Comparison of ENCODE assay signal across 1 cellular context in the genomic region with DNA sequence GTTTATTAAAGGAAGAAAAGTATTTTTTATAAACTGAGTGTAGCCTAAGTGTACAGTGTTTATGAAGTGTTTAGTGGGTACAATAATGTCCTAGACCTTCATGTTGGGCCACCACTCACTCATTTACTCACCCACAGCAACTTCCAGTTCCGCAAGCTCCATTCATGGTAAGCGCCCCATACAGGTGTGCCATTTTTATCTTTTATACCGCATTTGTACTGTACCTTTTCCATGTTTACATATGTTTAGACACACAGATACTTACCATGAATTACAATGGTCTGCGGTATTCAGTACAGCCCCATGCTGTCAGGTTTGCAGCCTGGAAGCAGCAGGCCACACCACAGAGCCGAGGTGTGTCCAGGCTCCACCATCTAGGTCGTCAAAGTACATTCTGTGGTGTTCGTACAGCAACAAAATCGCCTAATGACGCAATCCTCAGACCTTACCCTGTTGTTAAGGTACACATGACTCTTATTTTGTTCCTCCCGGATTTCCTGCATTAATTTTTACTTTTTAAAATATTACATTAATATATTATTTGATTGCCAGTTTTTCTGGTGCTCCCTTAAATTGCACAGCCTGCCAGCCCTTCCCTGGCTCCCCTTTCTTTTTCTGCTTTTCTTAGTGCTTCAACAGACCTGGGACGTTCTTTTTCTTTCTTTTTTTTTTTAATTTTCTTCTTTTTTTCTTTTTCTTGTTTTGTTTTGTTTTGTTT.
TF ChIP-seq lines count a peak whose summit lies in the region.

No MANE protein-coding gene starts in this region.

TF ChIP-seq in K562, 482 proteins besides CTCF, POLR2A, EP300 and RAD21 (continued from another document and continues in another):
- TF ChIP-seq PRDM10 (IDR thresholded peaks at IDR 0.05; ENCODE audit: partially characterized antibody) = peak; percentile 18
- TF ChIP-seq MYNN (IDR thresholded peaks at IDR 0.05) = peak; percentile 83
- TF ChIP-seq MYNN (CRISPR knock-in tag; IDR thresholded peaks at IDR 0.05) = no peak
- TF ChIP-seq MAFG (tag; conservative IDR thresholded peaks at IDR 0.05) = no peak
- TF ChIP-seq ZNF133 (CRISPR knock-in tag; IDR thresholded peaks at IDR 0.05) = no peak
- no peak for TF ChIP-seq HMG20A (CRISPR knock-in tag; conservative IDR thresholded peaks at IDR 0.05)
- no peak for TF ChIP-seq FIP1L1 (IDR thresholded peaks at IDR 0.05; ENCODE audit: low read depth, low read length, poor library complexity, severe bottlenecking)
- TF ChIP-seq, protein P1, sequence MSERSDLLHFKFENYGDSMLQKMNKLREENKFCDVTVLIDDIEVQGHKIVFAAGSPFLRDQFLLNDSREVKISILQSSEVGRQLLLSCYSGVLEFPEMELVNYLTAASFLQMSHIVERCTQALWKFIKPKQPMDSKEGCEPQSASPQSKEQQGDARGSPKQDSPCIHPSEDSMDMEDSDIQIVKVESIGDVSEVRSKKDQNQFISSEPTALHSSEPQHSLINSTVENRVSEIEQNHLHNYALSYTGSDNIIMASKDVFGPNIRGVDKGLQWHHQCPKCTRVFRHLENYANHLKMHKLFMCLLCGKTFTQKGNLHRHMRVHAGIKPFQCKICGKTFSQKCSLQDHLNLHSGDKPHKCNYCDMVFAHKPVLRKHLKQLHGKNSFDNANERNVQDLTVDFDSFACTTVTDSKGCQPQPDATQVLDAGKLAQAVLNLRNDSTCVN (CRISPR knock-in tag; IDR thresholded peaks at IDR 0.05) = peak; percentile 73
- TF ChIP-seq RBM25 (IDR thresholded peaks at IDR 0.05; ENCODE audit: low read depth, low read length, severe bottlenecking) = no peak
- TF ChIP-seq UBTF (IDR thresholded peaks at IDR 0.05; ENCODE audit: borderline replicate concordance in 1 of 2, low read depth in 2 of 2, low read length in 2 of 2) = no peak
- TF ChIP-seq MGA (IDR thresholded peaks at IDR 0.05) = peak; percentile 43; the same call in 1 of the 2 replicates
- TF ChIP-seq GTF2E2 (tag; IDR thresholded peaks at IDR 0.05) = no peak
- TF ChIP-seq TARDBP (IDR thresholded peaks at IDR 0.05) = no peak
- TF ChIP-seq SMAD4 (CRISPR knock-in tag; conservative IDR thresholded peaks at IDR 0.05) = no peak
- TF ChIP-seq CHCHD3 (CRISPR knock-in tag; IDR thresholded peaks at IDR 0.05) = no peak
- TF ChIP-seq, protein P2, sequence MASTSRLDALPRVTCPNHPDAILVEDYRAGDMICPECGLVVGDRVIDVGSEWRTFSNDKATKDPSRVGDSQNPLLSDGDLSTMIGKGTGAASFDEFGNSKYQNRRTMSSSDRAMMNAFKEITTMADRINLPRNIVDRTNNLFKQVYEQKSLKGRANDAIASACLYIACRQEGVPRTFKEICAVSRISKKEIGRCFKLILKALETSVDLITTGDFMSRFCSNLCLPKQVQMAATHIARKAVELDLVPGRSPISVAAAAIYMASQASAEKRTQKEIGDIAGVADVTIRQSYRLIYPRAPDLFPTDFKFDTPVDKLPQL (IDR thresholded peaks at IDR 0.05; ENCODE audit: extremely low read depth, insufficient read length) = no peak
- TF ChIP-seq ZNF146 (CRISPR knock-in tag; IDR thresholded peaks at IDR 0.05; ENCODE audit: unreplicated experiment) = no peak
- TF ChIP-seq E2F3 (CRISPR knock-in tag; IDR thresholded peaks at IDR 0.05) = no peak
- no peak for TF ChIP-seq STAT5B (CRISPR knock-in tag; IDR thresholded peaks at IDR 0.05)
- TF ChIP-seq, protein P3, sequence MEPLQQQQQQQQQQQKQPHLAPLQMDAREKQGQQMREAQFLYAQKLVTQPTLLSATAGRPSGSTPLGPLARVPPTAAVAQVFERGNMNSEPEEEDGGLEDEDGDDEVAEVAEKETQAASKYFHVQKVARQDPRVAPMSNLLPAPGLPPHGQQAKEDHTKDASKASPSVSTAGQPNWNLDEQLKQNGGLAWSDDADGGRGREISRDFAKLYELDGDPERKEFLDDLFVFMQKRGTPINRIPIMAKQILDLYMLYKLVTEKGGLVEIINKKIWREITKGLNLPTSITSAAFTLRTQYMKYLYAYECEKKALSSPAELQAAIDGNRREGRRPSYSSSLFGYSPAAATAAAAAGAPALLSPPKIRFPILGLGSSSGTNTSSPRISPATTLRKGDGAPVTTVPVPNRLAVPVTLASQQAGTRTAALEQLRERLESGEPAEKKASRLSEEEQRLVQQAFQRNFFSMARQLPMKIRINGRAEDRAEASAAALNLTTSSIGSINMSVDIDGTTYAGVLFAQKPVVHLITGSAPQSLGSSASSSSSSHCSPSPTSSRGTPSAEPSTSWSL (CRISPR knock-in tag; IDR thresholded peaks at IDR 0.05; ENCODE audit: borderline replicate concordance) = no peak
- TF ChIP-seq SNIP1 (IDR thresholded peaks at IDR 0.05; ENCODE audit: low read depth) = peak; percentile 67
- TF ChIP-seq ZNF780A (CRISPR knock-in tag; IDR thresholded peaks at IDR 0.05) = no peak
- TF ChIP-seq, protein P4, sequence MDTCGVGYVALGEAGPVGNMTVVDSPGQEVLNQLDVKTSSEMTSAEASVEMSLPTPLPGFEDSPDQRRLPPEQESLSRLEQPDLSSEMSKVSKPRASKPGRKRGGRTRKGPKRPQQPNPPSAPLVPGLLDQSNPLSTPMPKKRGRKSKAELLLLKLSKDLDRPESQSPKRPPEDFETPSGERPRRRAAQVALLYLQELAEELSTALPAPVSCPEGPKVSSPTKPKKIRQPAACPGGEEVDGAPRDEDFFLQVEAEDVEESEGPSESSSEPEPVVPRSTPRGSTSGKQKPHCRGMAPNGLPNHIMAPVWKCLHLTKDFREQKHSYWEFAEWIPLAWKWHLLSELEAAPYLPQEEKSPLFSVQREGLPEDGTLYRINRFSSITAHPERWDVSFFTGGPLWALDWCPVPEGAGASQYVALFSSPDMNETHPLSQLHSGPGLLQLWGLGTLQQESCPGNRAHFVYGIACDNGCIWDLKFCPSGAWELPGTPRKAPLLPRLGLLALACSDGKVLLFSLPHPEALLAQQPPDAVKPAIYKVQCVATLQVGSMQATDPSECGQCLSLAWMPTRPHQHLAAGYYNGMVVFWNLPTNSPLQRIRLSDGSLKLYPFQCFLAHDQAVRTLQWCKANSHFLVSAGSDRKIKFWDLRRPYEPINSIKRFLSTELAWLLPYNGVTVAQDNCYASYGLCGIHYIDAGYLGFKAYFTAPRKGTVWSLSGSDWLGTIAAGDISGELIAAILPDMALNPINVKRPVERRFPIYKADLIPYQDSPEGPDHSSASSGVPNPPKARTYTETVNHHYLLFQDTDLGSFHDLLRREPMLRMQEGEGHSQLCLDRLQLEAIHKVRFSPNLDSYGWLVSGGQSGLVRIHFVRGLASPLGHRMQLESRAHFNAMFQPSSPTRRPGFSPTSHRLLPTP (IDR thresholded peaks at IDR 0.05; ENCODE audit: borderline replicate concordance, extremely low read depth, insufficient read length) = no peak
- TF ChIP-seq ZNF41 (CRISPR knock-in tag; conservative IDR thresholded peaks at IDR 0.05) = no peak
- no peak for TF ChIP-seq HEY1 (CRISPR knock-in tag; IDR thresholded peaks at IDR 0.05; ENCODE audit: borderline replicate concordance)
